In the genomic region with DNA sequence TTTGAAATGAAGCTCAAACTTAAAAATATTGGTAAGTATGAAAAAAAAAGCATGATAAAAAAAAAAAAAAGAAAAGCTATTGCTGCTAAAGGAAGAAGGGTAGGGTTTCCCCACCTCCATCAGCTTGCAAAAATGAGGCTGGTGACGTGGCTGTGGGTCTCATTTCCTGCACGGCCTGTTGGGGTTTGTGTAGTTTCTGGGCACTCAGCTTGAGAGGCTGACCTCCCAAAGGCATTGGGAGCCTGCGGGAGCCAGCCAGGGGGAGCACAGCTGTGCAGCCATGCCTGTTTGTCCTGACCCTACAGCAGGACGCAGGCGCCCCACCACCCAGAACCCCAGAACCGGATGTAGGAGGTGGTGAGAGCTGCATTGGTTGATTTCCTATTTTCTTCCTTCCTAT, we compare ENCODE assay signal across 9 cellular contexts. TPM values are rescaled to one million over a fixed set of nuclear protein-coding genes. Genes with fewer than 3 reads are reported as not detected.
DNase-seq lines count a peak whose midpoint lies in the region; ATAC-seq and TF ChIP-seq lines count a peak whose summit lies in the region.
"Had no signal": no experiment of that assay in that cellular context is flagged by ENCODE, and none has a peak within 500 bp of the region (broad histone marks: within the 10 kb centered on the region; RNA-seq: fewer than 3 reads in every experiment).

No MANE protein-coding gene starts in this region.

- H3K4me1 ChIP-seq in heart left ventricle = peaks cover 0 to 35% (median 0%) of the 10 kb centered on the region in 12 donors

- no peak overlapping the region for H3K4me3 Mint-ChIP-seq in WTC11

- POLR2A ChIA-PET in WTC11 (lab: Charles Lee) = no interaction called here

- no peaks in the 10 kb centered on the region for H3K36me3 ChIP-seq in heart left ventricle

- H3K36me3 Mint-ChIP-seq in WTC11 = no peaks in the 10 kb centered on the region

- intact Hi-C loops in heart left ventricle (cut with DNase I) = loop anchor here in 1 of 10 donors (10.0 kb wide), 1 partner anchor 58 kb away; no protein-coding TSS in a partner anchor

- ATAC-seq in HG03108 (IDR thresholded peaks at IDR 0.05; ENCODE audit: unreplicated experiment) = peak; percentile 89
- ATAC-seq in heart left ventricle = peak in 2 of 4 donors; percentile 29 to 71
- no peak for ATAC-seq in WTC11

- peaks cover 0 to 6% (median 0%) of the 10 kb centered on the region in 9 donors for H3K27me3 ChIP-seq in heart left ventricle

- CTCF ChIA-PET in WTC11 (lab: Charles Lee) = interaction anchor here (0.6 to 3.1 kb wide), 4 partner anchors 23 to 307 kb away, joined by 3 to 15 read pairs (median 4); no protein-coding TSS in a partner anchor

- peaks cover 0 to 9% (median 0%) of the 10 kb centered on the region in 12 donors for H3K9me3 ChIP-seq in heart left ventricle

- H3K27me3 Mint-ChIP-seq in WTC11 (ENCODE audit: low read depth) = peaks cover 3% of the 10 kb centered on the region; the same call in 1 of the 2 replicates

- TF ChIP-seq CTCF in heart left ventricle (IDR thresholded peaks at IDR 0.05) (no peak), WTC11 (IDR thresholded peaks at IDR 0.05) (no peak)

- peak overlapping the region in 1 of 12 donors; percentile 81 for H3K27ac ChIP-seq in heart left ventricle
- H3K27ac ChIP-seq: KMS-11 had no signal

- H3K27ac Mint-ChIP-seq in WTC11 = no peak overlapping the region

- peak; percentile 30 for TF ChIP-seq POLR2A in GM18951 (IDR thresholded peaks at IDR 0.05; ENCODE audit: extremely low read depth, insufficient read depth, insufficient read length)
- TF ChIP-seq POLR2A in heart left ventricle (IDR thresholded peaks at IDR 0.05) = no peak

- H3K9me3 Mint-ChIP-seq in WTC11 = peaks cover 14% of the 10 kb centered on the region

- in situ Hi-C loops in GM18951 (cut with MboI; ENCODE audit: low sequenced_read_pairs, unreplicated experiment) = no loop called here

- no peak overlapping the region for H3K4me3 ChIP-seq in heart left ventricle

- 45 to 72% (median 56%) methylated on average over 6 of the region's 6 CpGs for WGBS in heart left ventricle, 4 donors

- H3K4me1 Mint-ChIP-seq in WTC11 = peaks cover 7% of the 10 kb centered on the region

- DNase-seq in activated CD4-positive, alpha-beta T cell treated with anti-CD3 and anti-CD28 coated beads, Interleukin-2, amount 50 U/mL, for 1 hour = peak; percentile 60
- peak; percentile 11 to 76 (median 38) for DNase-seq in heart left ventricle
- peak; percentile 42 to 52 for DNase-seq in stimulated activated CD8-positive, alpha-beta memory T cell treated with anti-CD3 and anti-CD28 coated beads, Interleukin-7, amount 100 ng/mL, for 1 hour (ENCODE audit: low read depth in 2 of 2)
- no peak for DNase-seq in WTC11 (ENCODE audit: low spot score)
- no peak for DNase-seq in NCI-H69 (lab: John Stamatoyannopoulos, UW)
- no peak for DNase-seq in COLO668 (lab: John Stamatoyannopoulos, UW; ENCODE audit: unreplicated experiment)

TF ChIP-seq in WTC11, 78 proteins besides CTCF, POLR2A, EP300 and RAD21:
- TF ChIP-seq IRF2 (CRISPR knock-in tag; IDR thresholded peaks at IDR 0.05; ENCODE audit: borderline replicate concordance, low read depth) = no peak
- no peak for TF ChIP-seq CREM (CRISPR knock-in tag; IDR thresholded peaks at IDR 0.05)
- TF ChIP-seq USF2 (CRISPR knock-in tag; IDR thresholded peaks at IDR 0.05) = no peak
- TF ChIP-seq RELA (CRISPR knock-in tag; IDR thresholded peaks at IDR 0.05; ENCODE audit: borderline replicate concordance) = no peak
- TF ChIP-seq FOXK1 (CRISPR knock-in tag; IDR thresholded peaks at IDR 0.05) = no peak
- TF ChIP-seq NR3C1 (CRISPR knock-in tag; conservative IDR thresholded peaks at IDR 0.05; ENCODE audit: low read depth) = no peak
TF ChIP-seq in WTC11: peak in this region for 0.

RNA-seq across cellular contexts. Expression of gene CARD11, which starts 48.8 kb away (rescaled TPM):
- total RNA-seq in heart left ventricle (1 to 10 TPM in 2 of 9 donors, under 1 TPM in 5, not detected in 2; 0.15 to 3.2 (median 0.87) TPM), WTC11 (2021) (34.6 to 40.8 TPM (median 35.5 TPM) in 3 replicates)
- under 1 TPM; 0.15 to 0.32 TPM for polyA plus RNA-seq in heart left ventricle

Comparison
In these comparisons a context has a peak if more than half of its experiments do, and no peak if none do; other contexts are left out.
1. DNase-seq: peak in activated CD4-positive, alpha-beta T cell treated with anti-CD3 and anti-CD28 coated beads, Interleukin-2, amount 50 U/mL, for 1 hour (single experiment), heart left ventricle (5 of 5) and stimulated activated CD8-positive, alpha-beta memory T cell treated with anti-CD3 and anti-CD28 coated beads, Interleukin-7, amount 100 ng/mL, for 1 hour (2 of 2); none in WTC11 (single experiment), NCI-H69 (single experiment) and COLO668 (single experiment).